ENCODE assay signal across 22 cellular contexts in the genomic region with DNA sequence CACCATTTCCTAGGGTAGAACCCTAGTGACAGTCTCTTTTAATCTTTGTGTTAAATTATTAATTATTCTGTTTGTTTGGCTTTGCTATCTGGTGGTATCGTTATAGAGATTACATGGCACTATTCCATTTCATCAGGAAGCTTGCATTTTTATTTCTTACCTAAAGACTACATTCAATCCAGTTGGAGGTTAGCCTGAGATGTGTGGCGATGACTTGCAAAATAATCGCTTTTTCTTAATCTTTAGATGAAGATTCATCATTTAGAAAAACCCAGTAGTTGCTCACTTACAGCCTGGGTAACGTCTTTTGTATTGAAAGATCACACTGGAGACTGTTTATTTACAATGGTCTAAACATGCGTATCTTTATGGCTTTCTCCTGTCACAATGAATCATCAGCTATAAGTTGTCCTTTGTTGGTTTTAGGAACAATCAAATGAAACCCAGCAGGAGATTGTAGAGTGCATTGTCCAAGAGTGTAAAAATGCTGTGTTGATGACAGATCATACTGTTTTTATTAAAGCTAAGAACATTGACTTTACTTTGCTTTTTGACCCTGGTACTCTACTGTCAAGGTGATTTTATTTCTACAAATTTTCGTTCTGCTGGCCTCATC.
A peak's percentile ranks its signal among the peaks of the same experiment; 100 is the strongest.
DNase-seq lines count a peak whose midpoint lies in the region; ATAC-seq, FAIRE-seq and TF ChIP-seq lines count a peak whose summit lies in the region.
"Had no signal": no experiment of that assay in that cellular context is flagged by ENCODE, and none has a peak within 500 bp of the region (broad histone marks: within the 10 kb centered on the region; RNA-seq: fewer than 3 reads in every experiment).

No MANE protein-coding gene starts in this region.

- no TSS peak for BruUV-seq in HepG2 (replicated peaks; lab: Mats Ljungman, UMichigan)

- H3K4me2 ChIP-seq in HepG2 (ENCODE audit: low read depth, low read length) (no peak overlapping the region), osteoblast (ENCODE audit: insufficient read depth, low read length) (no peak overlapping the region)
- H3K4me2 ChIP-seq: PC-9 had no signal

- H3K4me3 ChIP-seq in HepG2 (replicated peaks in 1 of 3; ENCODE audit: insufficient read depth in 1 of 3, low read depth in 2 of 3, low read length in 3 of 3) (no peak overlapping the region), right lobe of liver (no peak overlapping the region), fibroblast of mammary gland (ENCODE audit: control insufficient read depth, low read depth, low read length) (no peak overlapping the region), osteoblast (ENCODE audit: insufficient read depth, low read length) (no peak overlapping the region)
- H3K4me3 ChIP-seq: left ventricle myocardium inferior, PC-9, right atrium auricular region, SJSA1, transverse colon had no signal

- H3K36me3 ChIP-seq in HepG2 (replicated peaks in 1 of 2; ENCODE audit: control insufficient read depth in 1 of 2, insufficient read depth in 2 of 2, low read length in 2 of 2) (no peaks in the 10 kb centered on the region), right lobe of liver (no peaks in the 10 kb centered on the region), osteoblast (ENCODE audit: insufficient read depth, low read length) (no peaks in the 10 kb centered on the region)
- H3K36me3 ChIP-seq: left ventricle myocardium inferior, right atrium auricular region, SJSA1, transverse colon had no signal

- H3K9ac ChIP-seq in HepG2 (ENCODE audit: insufficient read depth, low read depth, low read length): no peak overlapping the region

- FAIRE-seq in HepG2 (lab: Jason Lieb, UNC): no peak

- 3% methylated on average over 6 of the region's 6 CpGs for WGBS in HepG2 (ENCODE audit: low lambda C conversion rate)
- 38% methylated on average over 6 of the region's 6 CpGs for WGBS in right lobe of liver (ENCODE audit: insufficient coverage, low coverage, low lambda C conversion rate, missing lambda C conversion rate)

- POLR2A ChIA-PET in HepG2 (lab: Yijun Ruan, JAX): no interaction called here

- TF ChIP-seq CTCF in HepG2 (CRISPR knock-in tag; IDR thresholded peaks at IDR 0.05) (no peak), right lobe of liver (IDR thresholded peaks at IDR 0.05) (no peak), fibroblast of mammary gland (conservative IDR thresholded peaks at IDR 0.05; ENCODE audit: control insufficient read depth, insufficient read depth, low read depth, low read length) (no peak), osteoblast (IDR thresholded peaks at IDR 0.05; ENCODE audit: extremely low read depth, low read depth, low read length) (no peak)

- CTCF ChIA-PET in HepG2 (lab: Yijun Ruan, JAX; ENCODE audit: low intra/inter-chr PET ratio, low total read pairs): no interaction called here

- H3K27me3 ChIP-seq in HepG2 (ENCODE audit: control insufficient read depth in 1 of 2, insufficient read depth in 2 of 2, low read length in 2 of 2): no peaks in the 10 kb centered on the region
- no peaks in the 10 kb centered on the region for H3K27me3 ChIP-seq in right lobe of liver
- no peaks in the 10 kb centered on the region for H3K27me3 ChIP-seq in osteoblast (ENCODE audit: insufficient read depth, low read length)
- H3K27me3 ChIP-seq: right atrium auricular region, SJSA1, transverse colon had no signal

- in situ Hi-C loops in HepG2 (cut with HindIII; ENCODE audit: extremely low pct_ligation_motif_present, low pct_unique_long_range_greater_than_20kb): no loop called here

- intact Hi-C loops in HepG2 (cut with micrococcal nuclease; ENCODE audit: unreplicated experiment): no loop called here
- intact Hi-C loops in right lobe of liver (cut with DNase I): no loop called here

- no peaks in the 10 kb centered on the region for H3K9me3 ChIP-seq in HepG2 (ENCODE audit: low read length)
- no peaks in the 10 kb centered on the region for H3K9me3 ChIP-seq in right lobe of liver
- H3K9me3 ChIP-seq in osteoblast (ENCODE audit: low read depth, low read length): no peaks in the 10 kb centered on the region
- H3K9me3 ChIP-seq: left ventricle myocardium inferior, right atrium auricular region, SJSA1, transverse colon had no signal

- H3K4me1 ChIP-seq in HepG2 (ENCODE audit: insufficient read depth, low read length) (no peaks in the 10 kb centered on the region), right lobe of liver (no peaks in the 10 kb centered on the region), osteoblast (ENCODE audit: insufficient read depth, low read length) (no peaks in the 10 kb centered on the region)
- H3K4me1 ChIP-seq: left ventricle myocardium inferior, right atrium auricular region had no signal

- H2AFZ ChIP-seq in HepG2 (ENCODE audit: low read length) (no peak overlapping the region), osteoblast (ENCODE audit: low read length) (no peak overlapping the region)
- H2AFZ ChIP-seq: PC-9 had no signal

- DNase-seq in HepG2 (ENCODE audit: low spot score) (no peak), right lobe of liver (no peak), M059J (ENCODE audit: low read depth) (peak; percentile 32), fibroblast of mammary gland (ENCODE audit: low read depth) (peak; percentile 42), osteoblast (ENCODE audit: insufficient read length, low spot score, missing footprints) (no peak), islet precursor cell (no peak)
- no peak for DNase-seq in activated effector memory CD4-positive, alpha-beta T cell treated with anti-CD3 and anti-CD28 coated beads, Interleukin-2, amount 50 U/mL, for 16 hours
- DNase-seq: activated CD4-positive, alpha-beta memory T cell treated with anti-CD3 and anti-CD28 coated beads for 36 hours; activated T-cell treated with anti-CD3 and anti-CD28 coated beads, Interleukin-2, amount 50 U/mL, for 4 hours; DMS79; left ventricle myocardium inferior; NCI-H187 treated with DMSO at 0.1 percent for 48 hours; NCI-H526; nucleus accumbens; PC-9; stimulated activated naive CD4-positive, alpha-beta T cell; T-helper 2 cell; transverse colon had no signal

- TF ChIP-seq RAD21 in HepG2 (CRISPR knock-in tag; IDR thresholded peaks at IDR 0.05): no peak

- TF ChIP-seq EP300 in HepG2 (IDR thresholded peaks at IDR 0.05; ENCODE audit: low read depth in 2 of 2, low read length in 2 of 2) (no peak), HepG2 (CRISPR knock-in tag; IDR thresholded peaks at IDR 0.05; ENCODE audit: borderline replicate concordance) (no peak)

- H3K79me2 ChIP-seq in HepG2 (ENCODE audit: insufficient read depth, low read length) (no peaks in the 10 kb centered on the region), osteoblast (ENCODE audit: insufficient read depth, low read length) (no peaks in the 10 kb centered on the region)

- no peaks in the 10 kb centered on the region for H4K20me1 ChIP-seq in HepG2 (ENCODE audit: insufficient read depth, low read length)
- H4K20me1 ChIP-seq in osteoblast (ENCODE audit: insufficient read depth, low read length): no peaks in the 10 kb centered on the region

- no peak for TF ChIP-seq POLR2A in HepG2 (IDR thresholded peaks at IDR 0.05; ENCODE audit: insufficient read depth in 1 of 2, low read depth in 2 of 2, low read length in 2 of 2)
- no peak for TF ChIP-seq POLR2A in right lobe of liver (IDR thresholded peaks at IDR 0.05)

- H3K27ac ChIP-seq in HepG2 (ENCODE audit: extremely low read length, insufficient read depth, low read length) (no peak overlapping the region), right lobe of liver (no peak overlapping the region), osteoblast (ENCODE audit: low read depth, low read length) (no peak overlapping the region)
- H3K27ac ChIP-seq: left ventricle myocardium inferior, PC-9, right atrium auricular region, SJSA1, transverse colon had no signal

- no peak for ATAC-seq in HepG2
- no peak for ATAC-seq in right lobe of liver
- no peak for ATAC-seq in GM19328 (IDR thresholded peaks at IDR 0.05; ENCODE audit: unreplicated experiment)
- ATAC-seq: activated naive CD4-positive, alpha-beta T cell treated with anti-CD3 and anti-CD28 coated beads, Interleukin-2, amount 50 U/mL, for 72 hours; activated T-cell treated with anti-CD3 and anti-CD28 coated beads, Interleukin-2, amount 50 U/mL, for 4 hours had no signal

TF ChIP-seq in HepG2, 621 proteins besides CTCF, POLR2A, EP300 and RAD21:
- peak; percentile 51; the same call in 1 of the 2 replicates for TF ChIP-seq NFE2L2 (IDR thresholded peaks at IDR 0.05; ENCODE audit: low read length)
- TF ChIP-seq RBM39 (IDR thresholded peaks at IDR 0.05; ENCODE audit: low read depth, low read length, poor library complexity, severe bottlenecking): no peak

Comparison
In these comparisons a context has a peak if more than half of its experiments do, and no peak if none do; other contexts are left out.
1. DNase-seq: peak in M059J (single experiment) and fibroblast of mammary gland (single experiment); none in HepG2 (single experiment), right lobe of liver (0 of 3), osteoblast (single experiment), activated effector memory CD4-positive, alpha-beta T cell treated with anti-CD3 and anti-CD28 coated beads, Interleukin-2, amount 50 U/mL, for 16 hours (single experiment) and islet precursor cell (single experiment).